ENCODE assay signal across 10 cellular contexts in the genomic region with DNA sequence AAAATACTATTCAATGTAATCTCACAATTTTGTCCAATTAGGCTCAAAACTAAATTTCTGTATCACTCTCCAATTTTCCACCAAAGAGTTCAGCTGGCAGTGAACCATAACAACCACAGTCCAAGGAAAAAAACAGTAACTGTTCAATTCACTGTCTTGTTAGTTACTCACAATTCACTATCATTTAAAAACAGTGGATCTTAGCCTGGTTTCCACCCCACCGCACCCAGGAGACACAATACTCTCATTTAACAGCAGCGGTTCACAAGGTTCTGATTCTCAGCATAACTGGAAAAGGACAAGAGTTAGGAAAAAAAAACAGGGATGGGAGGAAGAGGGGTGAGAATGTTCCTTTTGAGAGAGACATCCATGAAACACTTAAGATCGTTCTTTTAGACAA. TPM values are rescaled to one million over a fixed set of nuclear protein-coding genes. Genes with fewer than 3 reads are reported as not detected.
DNase-seq lines count a peak whose midpoint lies in the region; ATAC-seq, FAIRE-seq and TF ChIP-seq lines count a peak whose summit lies in the region.
"Had no signal": no experiment of that assay in that cellular context is flagged by ENCODE, and none has a peak within 500 bp of the region (broad histone marks: within the 10 kb centered on the region; RNA-seq: fewer than 3 reads in every experiment).

No MANE protein-coding gene starts in this region.

- H3K9me3 Mint-ChIP-seq in astrocyte (ENCODE audit: unreplicated experiment) (no peaks in the 10 kb centered on the region), naive B cell (no peaks in the 10 kb centered on the region)

- H2AK5ac ChIP-seq in trophoblast cell (ENCODE audit: low read length): no peak overlapping the region

- H2AFZ ChIP-seq in astrocyte (ENCODE audit: low read depth, low read length) (no peak overlapping the region), trophoblast cell (ENCODE audit: insufficient read depth, low read length, poor library complexity) (no peak overlapping the region)

- ATAC-seq in naive B cell (ENCODE audit: low read depth in 2 of 2) (no peak), HG02884 (IDR thresholded peaks at IDR 0.05; ENCODE audit: unreplicated experiment) (no peak)

- H4K12ac ChIP-seq in trophoblast cell (ENCODE audit: low read depth, low read length): no peak overlapping the region

- no peaks in the 10 kb centered on the region for H3K79me1 ChIP-seq in trophoblast cell (ENCODE audit: low read length)

- no peak for FAIRE-seq in astrocyte (lab: Jason Lieb, UNC)
- FAIRE-seq in H54 (lab: Jason Lieb, UNC): no peak

- no peak overlapping the region for H3K4ac ChIP-seq in trophoblast cell (ENCODE audit: low read depth, low read length)

- H3K9me3 ChIP-seq in BLaER1 (peaks cover 8% of the 10 kb centered on the region; the same call in 1 of the 2 replicates), HEK293 (ENCODE audit: control insufficient read depth, insufficient read depth, low read depth, low read length) (no peaks in the 10 kb centered on the region), astrocyte (ENCODE audit: insufficient read depth, low read depth, low read length) (no peaks in the 10 kb centered on the region), trophoblast cell (ENCODE audit: insufficient read depth, low read depth, low read length) (no peaks in the 10 kb centered on the region)

- no CpG with 5 or more reads among the region's 3 CpGs for WGBS in trophoblast cell (ENCODE audit: extremely low coverage, insufficient coverage, insufficient read length)

- H3K36me3 Mint-ChIP-seq in astrocyte (ENCODE audit: low read depth, unreplicated experiment) (no peaks in the 10 kb centered on the region), naive B cell (no peaks in the 10 kb centered on the region)

- no peak overlapping the region for H2BK120ac ChIP-seq in trophoblast cell (ENCODE audit: insufficient read depth, low read length, poor library complexity)

- peak overlapping the region; percentile 64 for H3K27ac Mint-ChIP-seq in astrocyte (ENCODE audit: unreplicated experiment)
- peak overlapping the region in 4 of 6 donors; percentile 2 to 67 (median 44) for H3K27ac Mint-ChIP-seq in naive B cell

- no peak overlapping the region for H3K9ac ChIP-seq in BLaER1
- H3K9ac ChIP-seq in astrocyte (ENCODE audit: low read length): no peak overlapping the region
- no peak overlapping the region for H3K9ac ChIP-seq in trophoblast cell (ENCODE audit: low read length)

- TF ChIP-seq POLR2A in H54 (IDR thresholded peaks at IDR 0.05; ENCODE audit: low read depth, low read length): no peak

- H3K79me2 ChIP-seq in astrocyte (ENCODE audit: insufficient read depth, low read length): peaks cover 98% of the 10 kb centered on the region
- H3K79me2 ChIP-seq in trophoblast cell (ENCODE audit: control insufficient read depth, insufficient read depth, low read length, poor library complexity): peaks cover 4% of the 10 kb centered on the region

- no peak overlapping the region for H3K14ac ChIP-seq in trophoblast cell (ENCODE audit: low read length)

- H3K4me2 ChIP-seq in BLaER1 (peak overlapping the region; percentile 31; the same call in 1 of the 2 replicates), astrocyte (ENCODE audit: low read length) (no peak overlapping the region), trophoblast cell (ENCODE audit: low read length) (no peak overlapping the region)

- no peak overlapping the region for H2BK5ac ChIP-seq in trophoblast cell (ENCODE audit: low read depth, low read length, poor library complexity)

- DNase-seq in astrocyte (ENCODE audit: low read depth) (peak; percentile 10), naive B cell (no peak), H54 (ENCODE audit: insufficient read length, low spot score) (no peak), NCI-H1436 (lab: John Stamatoyannopoulos, UW) (no peak), trophoblast cell (no peak)
- DNase-seq: activated T-cell treated with anti-CD3 and anti-CD28 coated beads, Interleukin-2, amount 50 U/mL, for 48 hours; central memory CD4-positive, alpha-beta T cell had no signal

- H3K18ac ChIP-seq in trophoblast cell (ENCODE audit: low read length): no peak overlapping the region

- no peak overlapping the region for H3K23ac ChIP-seq in trophoblast cell (ENCODE audit: low read length)

- no peaks in the 10 kb centered on the region for H3K27me3 ChIP-seq in BLaER1
- no peaks in the 10 kb centered on the region for H3K27me3 ChIP-seq in astrocyte (ENCODE audit: insufficient read depth, low read length)
- no peaks in the 10 kb centered on the region for H3K27me3 ChIP-seq in trophoblast cell (ENCODE audit: insufficient read depth, low read length)

- H3K36me3 ChIP-seq in BLaER1 (peaks cover 34% of the 10 kb centered on the region), HEK293 (ENCODE audit: control insufficient read depth in 2 of 2, insufficient read depth in 1 of 2, low read length in 2 of 2) (no peaks in the 10 kb centered on the region; a peak in 1 of 3 replicates), astrocyte (ENCODE audit: insufficient read depth, low read length) (no peaks in the 10 kb centered on the region), trophoblast cell (ENCODE audit: control insufficient read depth in 1 of 2, insufficient read depth in 2 of 2, low read length in 2 of 2) (peaks cover 0 to 2% of the 10 kb centered on the region in 2 experiments)

- H3K4me3 Mint-ChIP-seq in astrocyte (ENCODE audit: unreplicated experiment) (no peak overlapping the region), naive B cell (peak overlapping the region in 1 of 8 donors; percentile 3)

- peaks cover 98% of the 10 kb centered on the region for H4K20me1 ChIP-seq in BLaER1
- peaks cover 92% of the 10 kb centered on the region for H4K20me1 ChIP-seq in astrocyte (ENCODE audit: insufficient read depth, low read length)

- H3K4me1 Mint-ChIP-seq in astrocyte (ENCODE audit: low read depth, unreplicated experiment) (peaks cover 30% of the 10 kb centered on the region), naive B cell (peaks cover 31 to 56% (median 51%) of the 10 kb centered on the region in 3 donors)

- POLR2A ChIA-PET in HEK293 (lab: Yijun Ruan, JAX): no interaction called here

- no peak overlapping the region for H2BK12ac ChIP-seq in trophoblast cell (ENCODE audit: low read length)

- no peaks in the 10 kb centered on the region for H3K27me3 Mint-ChIP-seq in astrocyte (ENCODE audit: low read depth, unreplicated experiment)
- H3K27me3 Mint-ChIP-seq in naive B cell: no peaks in the 10 kb centered on the region

- TF ChIP-seq CTCF in HEK293 (tag by site-specific recombination; IDR thresholded peaks at IDR 0.05): no peak
- no peak for TF ChIP-seq CTCF in astrocyte (IDR thresholded peaks at IDR 0.05; ENCODE audit: insufficient read depth, low read depth, low read length)

- H3K4me1 ChIP-seq in BLaER1: peaks cover 30% of the 10 kb centered on the region
- H3K4me1 ChIP-seq in HEK293 (ENCODE audit: control insufficient read depth, insufficient read depth, low read length): peaks cover 34% of the 10 kb centered on the region
- peaks cover 11% of the 10 kb centered on the region for H3K4me1 ChIP-seq in astrocyte (ENCODE audit: insufficient read depth, low read length)
- no peaks in the 10 kb centered on the region for H3K4me1 ChIP-seq in trophoblast cell (ENCODE audit: control insufficient read depth in 1 of 2, insufficient read depth in 2 of 2, low read length in 2 of 2)

- CTCF ChIA-PET in HEK293 (lab: Yijun Ruan, JAX): interaction anchor here (0.6 to 2.2 kb wide), 15 partner anchors 8 to 221 kb away, joined by 3 to 9 read pairs (median 5); no protein-coding TSS in a partner anchor

- H3K4me3 ChIP-seq in BLaER1 (no peak overlapping the region), HEK293 (ENCODE audit: low read depth, low read length) (no peak overlapping the region), astrocyte (ENCODE audit: insufficient read depth, low read depth, low read length) (no peak overlapping the region), trophoblast cell (ENCODE audit: low read depth, low read length) (no peak overlapping the region)

- H4K8ac ChIP-seq in trophoblast cell (ENCODE audit: low read depth, low read length): no peak overlapping the region

- H4K91ac ChIP-seq in trophoblast cell (ENCODE audit: low read depth, low read length): no peak overlapping the region

- H3K27ac ChIP-seq in BLaER1 (no peak overlapping the region; the same call in 1 of the 2 replicates), HEK293 (ENCODE audit: extremely low read depth, low read depth, low read length) (peak overlapping the region; percentile 48; the same call in 1 of the 2 replicates), astrocyte (ENCODE audit: low read depth, low read length) (no peak overlapping the region), trophoblast cell (ENCODE audit: low read depth, low read length) (no peak overlapping the region)

TF ChIP-seq in HEK293, 187 proteins besides CTCF, POLR2A, EP300 and RAD21 (continues in another document):
- TF ChIP-seq PRDM1 (tag by site-specific recombination; IDR thresholded peaks at IDR 0.05) (peak; percentile 61; the same call in 1 of the 2 replicates), HOXC10 (CRISPR knock-in tag; IDR thresholded peaks at IDR 0.05) (no peak), ZSCAN16 (tag by site-specific recombination; IDR thresholded peaks at IDR 0.05) (no peak), OSR2 (tag by site-specific recombination; IDR thresholded peaks at IDR 0.05) (0 out of 2 replicates have a peak, but pooled peaks have one; percentile 11), IKZF3 (tag by site-specific recombination; IDR thresholded peaks at IDR 0.05) (peak; percentile 60), ZNF433 (tag by site-specific recombination; IDR thresholded peaks at IDR 0.05; ENCODE audit: low read depth) (no peak), FEZF1 (tag by site-specific recombination; IDR thresholded peaks at IDR 0.05) (peak; percentile 79)
- TF ChIP-seq, protein P1, sequence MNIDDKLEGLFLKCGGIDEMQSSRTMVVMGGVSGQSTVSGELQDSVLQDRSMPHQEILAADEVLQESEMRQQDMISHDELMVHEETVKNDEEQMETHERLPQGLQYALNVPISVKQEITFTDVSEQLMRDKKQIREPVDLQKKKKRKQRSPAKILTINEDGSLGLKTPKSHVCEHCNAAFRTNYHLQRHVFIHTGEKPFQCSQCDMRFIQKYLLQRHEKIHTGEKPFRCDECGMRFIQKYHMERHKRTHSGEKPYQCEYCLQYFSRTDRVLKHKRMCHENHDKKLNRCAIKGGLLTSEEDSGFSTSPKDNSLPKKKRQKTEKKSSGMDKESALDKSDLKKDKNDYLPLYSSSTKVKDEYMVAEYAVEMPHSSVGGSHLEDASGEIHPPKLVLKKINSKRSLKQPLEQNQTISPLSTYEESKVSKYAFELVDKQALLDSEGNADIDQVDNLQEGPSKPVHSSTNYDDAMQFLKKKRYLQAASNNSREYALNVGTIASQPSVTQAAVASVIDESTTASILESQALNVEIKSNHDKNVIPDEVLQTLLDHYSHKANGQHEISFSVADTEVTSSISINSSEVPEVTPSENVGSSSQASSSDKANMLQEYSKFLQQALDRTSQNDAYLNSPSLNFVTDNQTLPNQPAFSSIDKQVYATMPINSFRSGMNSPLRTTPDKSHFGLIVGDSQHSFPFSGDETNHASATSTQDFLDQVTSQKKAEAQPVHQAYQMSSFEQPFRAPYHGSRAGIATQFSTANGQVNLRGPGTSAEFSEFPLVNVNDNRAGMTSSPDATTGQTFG (tag by site-specific recombination; IDR thresholded peaks at IDR 0.05; ENCODE audit: borderline replicate concordance): no peak

RNA-seq across cellular contexts. Expression of gene MED13L, which starts 40.5 kb away (rescaled TPM):
- 139 and 153 TPM in 2 replicates for total RNA-seq in astrocyte
- polyA plus RNA-seq in naive B cell (ENCODE audit: low read depth in 6 of 6): 10 to 100 TPM; 12.5 to 19.2 (median 16.2) TPM
- 34.4 and 38.4 TPM in 2 replicates for polyA plus RNA-seq in trophoblast cell (2013)
